1 cellular context compared by ENCODE assay signal in the genomic region with DNA sequence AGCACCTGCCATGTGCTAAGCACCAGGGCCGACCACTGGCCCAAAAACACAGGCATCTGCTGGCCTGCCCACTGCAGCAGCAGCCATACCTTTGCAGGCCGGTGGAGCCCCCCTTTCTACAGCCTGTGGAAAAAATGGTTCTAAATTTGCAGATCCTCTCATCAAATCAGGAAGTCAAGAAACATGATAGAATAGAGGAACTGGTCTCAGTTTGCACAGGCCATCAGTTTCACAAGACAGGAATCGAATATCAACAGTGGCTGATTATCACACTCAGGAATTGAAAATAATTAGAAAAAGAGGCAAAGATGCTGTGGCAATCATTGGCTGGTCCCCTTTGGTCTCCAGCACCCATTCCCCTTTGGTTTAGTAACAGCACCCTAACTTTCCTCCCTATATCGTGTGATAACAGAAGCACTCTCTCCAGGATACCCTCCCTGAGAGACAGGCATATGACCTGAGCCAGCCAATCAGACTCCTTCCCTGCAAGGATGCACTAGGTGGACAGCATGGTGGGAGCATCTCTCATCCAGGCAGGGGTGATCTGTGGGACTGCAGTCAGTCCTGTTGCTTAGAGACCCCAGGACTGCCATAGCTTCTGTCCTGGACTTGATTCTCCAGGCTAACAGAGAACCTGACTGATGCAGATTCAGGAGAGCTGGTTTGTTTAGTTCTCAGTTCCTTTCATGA.
TF ChIP-seq lines count a peak whose summit lies in the region.

No MANE protein-coding gene starts in this region.

TF ChIP-seq in GM12878, 131 proteins besides CTCF, POLR2A, EP300 and RAD21:
- TF ChIP-seq, protein P1, sequence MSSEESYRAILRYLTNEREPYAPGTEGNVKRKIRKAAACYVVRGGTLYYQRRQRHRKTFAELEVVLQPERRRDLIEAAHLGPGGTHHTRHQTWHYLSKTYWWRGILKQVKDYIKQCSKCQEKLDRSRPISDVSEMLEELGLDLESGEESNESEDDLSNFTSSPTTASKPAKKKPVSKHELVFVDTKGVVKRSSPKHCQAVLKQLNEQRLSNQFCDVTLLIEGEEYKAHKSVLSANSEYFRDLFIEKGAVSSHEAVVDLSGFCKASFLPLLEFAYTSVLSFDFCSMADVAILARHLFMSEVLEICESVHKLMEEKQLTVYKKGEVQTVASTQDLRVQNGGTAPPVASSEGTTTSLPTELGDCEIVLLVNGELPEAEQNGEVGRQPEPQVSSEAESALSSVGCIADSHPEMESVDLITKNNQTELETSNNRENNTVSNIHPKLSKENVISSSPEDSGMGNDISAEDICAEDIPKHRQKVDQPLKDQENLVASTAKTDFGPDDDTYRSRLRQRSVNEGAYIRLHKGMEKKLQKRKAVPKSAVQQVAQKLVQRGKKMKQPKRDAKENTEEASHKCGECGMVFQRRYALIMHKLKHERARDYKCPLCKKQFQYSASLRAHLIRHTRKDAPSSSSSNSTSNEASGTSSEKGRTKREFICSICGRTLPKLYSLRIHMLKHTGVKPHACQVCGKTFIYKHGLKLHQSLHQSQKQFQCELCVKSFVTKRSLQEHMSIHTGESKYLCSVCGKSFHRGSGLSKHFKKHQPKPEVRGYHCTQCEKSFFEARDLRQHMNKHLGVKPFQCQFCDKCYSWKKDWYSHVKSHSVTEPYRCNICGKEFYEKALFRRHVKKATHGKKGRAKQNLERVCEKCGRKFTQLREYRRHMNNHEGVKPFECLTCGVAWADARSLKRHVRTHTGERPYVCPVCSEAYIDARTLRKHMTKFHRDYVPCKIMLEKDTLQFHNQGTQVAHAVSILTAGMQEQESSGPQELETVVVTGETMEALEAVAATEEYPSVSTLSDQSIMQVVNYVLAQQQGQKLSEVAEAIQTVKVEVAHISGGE (CRISPR knock-in tag; IDR thresholded peaks at IDR 0.05), result no peak
- TF ChIP-seq IKZF2 (IDR thresholded peaks at IDR 0.05) (0 out of 4 replicates have a peak, but pooled peaks of 1 of the 2 experiments have one; percentile 22), SPI1 (IDR thresholded peaks at IDR 0.05; ENCODE audit: borderline replicate concordance, insufficient read depth, low read depth, low read length) (peak; percentile 83; the same call in 1 of the 2 replicates), TARDBP (IDR thresholded peaks at IDR 0.05; ENCODE audit: borderline replicate concordance) (no peak), NFYA (IDR thresholded peaks at IDR 0.05; ENCODE audit: borderline replicate concordance, low read depth, low read length) (no peak)
- TF ChIP-seq, protein P2, sequence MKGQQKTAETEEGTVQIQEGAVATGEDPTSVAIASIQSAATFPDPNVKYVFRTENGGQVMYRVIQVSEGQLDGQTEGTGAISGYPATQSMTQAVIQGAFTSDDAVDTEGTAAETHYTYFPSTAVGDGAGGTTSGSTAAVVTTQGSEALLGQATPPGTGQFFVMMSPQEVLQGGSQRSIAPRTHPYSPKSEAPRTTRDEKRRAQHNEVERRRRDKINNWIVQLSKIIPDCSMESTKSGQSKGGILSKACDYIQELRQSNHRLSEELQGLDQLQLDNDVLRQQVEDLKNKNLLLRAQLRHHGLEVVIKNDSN (IDR thresholded peaks at IDR 0.05; ENCODE audit: borderline replicate concordance, extremely low read length, insufficient read depth, low read depth, low read length), result peak; percentile 58
